ENCODE assay signal across 8 cellular contexts in the genomic region with DNA sequence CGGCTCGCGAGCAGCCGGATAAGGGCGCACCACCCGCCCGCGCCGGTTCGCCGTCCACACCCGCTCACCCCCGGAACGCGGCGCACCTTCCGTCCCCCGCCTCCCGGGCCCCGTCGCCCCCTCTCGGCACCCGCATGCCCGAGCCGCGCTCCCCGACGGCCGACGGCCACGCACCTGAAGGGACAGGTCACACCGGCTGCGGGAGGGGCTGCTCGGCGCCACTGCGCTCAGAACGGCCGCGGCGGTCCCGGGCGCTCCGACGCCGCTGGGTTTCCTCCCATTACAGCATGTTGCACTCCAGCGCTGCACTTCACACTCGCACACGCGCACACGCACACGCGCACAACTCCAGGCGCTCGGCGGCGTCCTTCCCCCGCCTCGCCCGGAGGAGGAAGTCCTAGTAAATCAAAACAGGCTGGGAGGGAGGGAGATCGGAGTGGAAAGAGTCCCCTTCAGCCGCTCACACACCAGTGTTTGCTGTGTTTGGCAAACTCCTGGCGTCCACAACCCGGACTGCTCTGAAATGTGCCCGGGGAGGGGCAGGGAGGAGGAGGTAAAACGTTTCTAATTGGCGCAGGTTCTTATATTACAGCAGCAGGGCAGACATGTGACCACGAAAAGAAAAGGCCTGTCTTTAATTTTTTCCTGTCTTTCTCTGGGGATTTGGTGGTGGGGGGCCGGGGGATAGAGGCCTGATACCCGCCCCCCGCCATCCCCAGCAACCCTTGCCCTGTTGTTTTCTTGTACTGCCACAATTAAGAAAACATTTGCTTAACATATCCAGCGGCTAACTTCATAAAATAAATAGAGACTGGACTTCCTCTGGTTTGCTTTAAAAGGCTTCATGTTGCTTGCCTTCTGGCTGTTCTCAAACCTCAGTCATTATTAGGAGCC.
DNase-seq lines count a peak whose midpoint lies in the region; ATAC-seq and TF ChIP-seq lines count a peak whose summit lies in the region.

No MANE protein-coding gene starts in this region.

- ATAC-seq in GM19372 (IDR thresholded peaks at IDR 0.05; ENCODE audit: low read depth, unreplicated experiment) = peak; percentile 35
- peak; percentile 53 for ATAC-seq in activated naive CD8-positive, alpha-beta T cell treated with anti-CD3 and anti-CD28 coated beads, Interleukin-2, amount 10 ng/mL, durations not matched to agents 7 days and 5 days (ENCODE audit: low read depth)
- peak; percentile 59 for ATAC-seq in omental fat pad (ENCODE audit: low FRiP score)

- H3K4me1 Mint-ChIP-seq in activated naive CD8-positive, alpha-beta T cell treated with anti-CD3 and anti-CD28 coated beads, Interleukin-2, amount 10 ng/mL, durations not matched to agents 7 days and 5 days = peaks cover 23% of the 10 kb centered on the region
- H3K4me1 Mint-ChIP-seq in glutamatergic neuron (ENCODE audit: low read depth, unreplicated experiment) (peaks cover 6% of the 10 kb centered on the region), type B pancreatic cell (ENCODE audit: unreplicated experiment) (peaks cover 42% of the 10 kb centered on the region)

- no peak for TF ChIP-seq CTCF in BJ (IDR thresholded peaks at IDR 0.05; ENCODE audit: insufficient read depth, low read depth, low read length)
- TF ChIP-seq CTCF in glutamatergic neuron (IDR thresholded peaks at IDR 0.05; ENCODE audit: partially characterized antibody, unreplicated experiment) = no peak
- TF ChIP-seq CTCF in omental fat pad (IDR thresholded peaks at IDR 0.05) = no peak
- TF ChIP-seq CTCF in type B pancreatic cell (conservative IDR thresholded peaks at IDR 0.05) = no peak

- no peak overlapping the region for H3K27ac ChIP-seq in SK-N-MC

- peak overlapping the region; percentile 73 for H3K27ac Mint-ChIP-seq in activated naive CD8-positive, alpha-beta T cell treated with anti-CD3 and anti-CD28 coated beads, Interleukin-2, amount 10 ng/mL, durations not matched to agents 7 days and 5 days
- H3K27ac Mint-ChIP-seq in glutamatergic neuron (ENCODE audit: unreplicated experiment) (no peak overlapping the region), type B pancreatic cell (peak overlapping the region; percentile 99)

- CTCF ChIA-PET in BJ (lab: Yijun Ruan, JAX) = no interaction called here

- no peak for TF ChIP-seq RAD21 in Ishikawa (IDR thresholded peaks at IDR 0.05; ENCODE audit: low read depth)

- H3K4me3 ChIP-seq in BJ (ENCODE audit: low read depth, low read length) (peak overlapping the region; percentile 87), SK-N-MC (peak overlapping the region; percentile 84)

- DNase-seq in BJ (ENCODE audit: low read depth) (no peak), SK-N-MC (ENCODE audit: low read depth, low spot score) (no peak), glutamatergic neuron (peak; percentile 35), omental fat pad (ENCODE audit: low spot score) (no peak), type B pancreatic cell (ENCODE audit: extremely low spot score, unreplicated experiment) (peak; percentile 83)
- peak; percentile 59 for DNase-seq in activated naive CD8-positive, alpha-beta T cell treated with anti-CD3 and anti-CD28 coated beads, Interleukin-2, amount 10 ng/mL, durations not matched to agents 7 days and 5 days

- peaks cover 1% of the 10 kb centered on the region for H3K36me3 Mint-ChIP-seq in activated naive CD8-positive, alpha-beta T cell treated with anti-CD3 and anti-CD28 coated beads, Interleukin-2, amount 10 ng/mL, durations not matched to agents 7 days and 5 days
- H3K36me3 Mint-ChIP-seq in glutamatergic neuron (ENCODE audit: unreplicated experiment) = no peaks in the 10 kb centered on the region
- no peaks in the 10 kb centered on the region for H3K36me3 Mint-ChIP-seq in type B pancreatic cell

- POLR2A ChIA-PET in BJ (lab: Charles Lee) = no interaction called here
- POLR2A ChIA-PET in activated naive CD8-positive, alpha-beta T cell treated with anti-CD3 and anti-CD28 coated beads, Interleukin-2, amount 10 ng/mL, durations not matched to agents 7 days and 5 days (lab: Charles Lee) = no interaction called here

- H3K36me3 ChIP-seq in BJ (ENCODE audit: control insufficient read depth, insufficient read depth, low read length) = no peaks in the 10 kb centered on the region
- H3K36me3 ChIP-seq in SK-N-MC (ENCODE audit: insufficient read depth, low read length) = no peaks in the 10 kb centered on the region

- 0 out of 2 replicates have a peak, but pooled peaks have one; percentile 11 for TF ChIP-seq EP300 in Ishikawa (IDR thresholded peaks at IDR 0.05; ENCODE audit: borderline replicate concordance)

- H3K9ac ChIP-seq in SK-N-MC (ENCODE audit: insufficient read length) = peak overlapping the region; percentile 26

- peak overlapping the region; percentile 90 for H3K4me3 Mint-ChIP-seq in activated naive CD8-positive, alpha-beta T cell treated with anti-CD3 and anti-CD28 coated beads, Interleukin-2, amount 10 ng/mL, durations not matched to agents 7 days and 5 days
- H3K4me3 Mint-ChIP-seq in glutamatergic neuron (ENCODE audit: unreplicated experiment) (peak overlapping the region; percentile 81), type B pancreatic cell (peak overlapping the region; percentile 94)

- H3K27me3 ChIP-seq in BJ (ENCODE audit: control insufficient read depth, insufficient read depth, low read length) = peaks cover 2% of the 10 kb centered on the region

- no peaks in the 10 kb centered on the region for H3K9me3 Mint-ChIP-seq in activated naive CD8-positive, alpha-beta T cell treated with anti-CD3 and anti-CD28 coated beads, Interleukin-2, amount 10 ng/mL, durations not matched to agents 7 days and 5 days
- peaks cover 7% of the 10 kb centered on the region for H3K9me3 Mint-ChIP-seq in glutamatergic neuron (ENCODE audit: unreplicated experiment)
- no peaks in the 10 kb centered on the region for H3K9me3 Mint-ChIP-seq in type B pancreatic cell

- H3K9me3 ChIP-seq in SK-N-MC (ENCODE audit: low read depth, low read length) = no peaks in the 10 kb centered on the region

- H3K27me3 Mint-ChIP-seq in activated naive CD8-positive, alpha-beta T cell treated with anti-CD3 and anti-CD28 coated beads, Interleukin-2, amount 10 ng/mL, durations not matched to agents 7 days and 5 days = peaks cover 26% of the 10 kb centered on the region
- peaks cover 6% of the 10 kb centered on the region for H3K27me3 Mint-ChIP-seq in glutamatergic neuron (ENCODE audit: unreplicated experiment)
- peaks cover 6% of the 10 kb centered on the region for H3K27me3 Mint-ChIP-seq in type B pancreatic cell

TF ChIP-seq in Ishikawa, 13 proteins besides CTCF, POLR2A, EP300 and RAD21:
- TF ChIP-seq TEAD4 (IDR thresholded peaks at IDR 0.05) = no peak
- TF ChIP-seq, protein P1, sequence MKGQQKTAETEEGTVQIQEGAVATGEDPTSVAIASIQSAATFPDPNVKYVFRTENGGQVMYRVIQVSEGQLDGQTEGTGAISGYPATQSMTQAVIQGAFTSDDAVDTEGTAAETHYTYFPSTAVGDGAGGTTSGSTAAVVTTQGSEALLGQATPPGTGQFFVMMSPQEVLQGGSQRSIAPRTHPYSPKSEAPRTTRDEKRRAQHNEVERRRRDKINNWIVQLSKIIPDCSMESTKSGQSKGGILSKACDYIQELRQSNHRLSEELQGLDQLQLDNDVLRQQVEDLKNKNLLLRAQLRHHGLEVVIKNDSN (IDR thresholded peaks at IDR 0.05) = peak; percentile 72
- no peak for TF ChIP-seq NFIC (IDR thresholded peaks at IDR 0.05)
- TF ChIP-seq FOXM1 (IDR thresholded peaks at IDR 0.05; ENCODE audit: borderline replicate concordance, low read depth) = no peak
- peak; percentile 57; the same call in 1 of the 2 replicates for TF ChIP-seq TAF1 (IDR thresholded peaks at IDR 0.05; ENCODE audit: low read depth)
- TF ChIP-seq, protein P2, sequence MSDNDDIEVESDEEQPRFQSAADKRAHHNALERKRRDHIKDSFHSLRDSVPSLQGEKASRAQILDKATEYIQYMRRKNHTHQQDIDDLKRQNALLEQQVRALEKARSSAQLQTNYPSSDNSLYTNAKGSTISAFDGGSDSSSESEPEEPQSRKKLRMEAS (IDR thresholded peaks at IDR 0.05) = peak; percentile 83
- no peak; the same call in 1 of the 2 replicates for TF ChIP-seq YY1 (IDR thresholded peaks at IDR 0.05; ENCODE audit: low read depth)
- TF ChIP-seq CREB1 (IDR thresholded peaks at IDR 0.05; ENCODE audit: low read depth) = no peak
- TF ChIP-seq TCF12 (IDR thresholded peaks at IDR 0.05; ENCODE audit: low read depth) = peak; percentile 48; the same call in 1 of the 2 replicates
- TF ChIP-seq, protein P3, sequence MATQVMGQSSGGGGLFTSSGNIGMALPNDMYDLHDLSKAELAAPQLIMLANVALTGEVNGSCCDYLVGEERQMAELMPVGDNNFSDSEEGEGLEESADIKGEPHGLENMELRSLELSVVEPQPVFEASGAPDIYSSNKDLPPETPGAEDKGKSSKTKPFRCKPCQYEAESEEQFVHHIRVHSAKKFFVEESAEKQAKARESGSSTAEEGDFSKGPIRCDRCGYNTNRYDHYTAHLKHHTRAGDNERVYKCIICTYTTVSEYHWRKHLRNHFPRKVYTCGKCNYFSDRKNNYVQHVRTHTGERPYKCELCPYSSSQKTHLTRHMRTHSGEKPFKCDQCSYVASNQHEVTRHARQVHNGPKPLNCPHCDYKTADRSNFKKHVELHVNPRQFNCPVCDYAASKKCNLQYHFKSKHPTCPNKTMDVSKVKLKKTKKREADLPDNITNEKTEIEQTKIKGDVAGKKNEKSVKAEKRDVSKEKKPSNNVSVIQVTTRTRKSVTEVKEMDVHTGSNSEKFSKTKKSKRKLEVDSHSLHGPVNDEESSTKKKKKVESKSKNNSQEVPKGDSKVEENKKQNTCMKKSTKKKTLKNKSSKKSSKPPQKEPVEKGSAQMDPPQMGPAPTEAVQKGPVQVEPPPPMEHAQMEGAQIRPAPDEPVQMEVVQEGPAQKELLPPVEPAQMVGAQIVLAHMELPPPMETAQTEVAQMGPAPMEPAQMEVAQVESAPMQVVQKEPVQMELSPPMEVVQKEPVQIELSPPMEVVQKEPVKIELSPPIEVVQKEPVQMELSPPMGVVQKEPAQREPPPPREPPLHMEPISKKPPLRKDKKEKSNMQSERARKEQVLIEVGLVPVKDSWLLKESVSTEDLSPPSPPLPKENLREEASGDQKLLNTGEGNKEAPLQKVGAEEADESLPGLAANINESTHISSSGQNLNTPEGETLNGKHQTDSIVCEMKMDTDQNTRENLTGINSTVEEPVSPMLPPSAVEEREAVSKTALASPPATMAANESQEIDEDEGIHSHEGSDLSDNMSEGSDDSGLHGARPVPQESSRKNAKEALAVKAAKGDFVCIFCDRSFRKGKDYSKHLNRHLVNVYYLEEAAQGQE (IDR thresholded peaks at IDR 0.05; ENCODE audit: low read depth) = no peak
- no peak for TF ChIP-seq EGR1 (IDR thresholded peaks at IDR 0.05)
- no peak for TF ChIP-seq CEBPB (IDR thresholded peaks at IDR 0.05)
TF ChIP-seq in Ishikawa: peak in this region for 4.

Comparison
In these comparisons a context has a peak if more than half of its experiments do, and no peak if none do; other contexts are left out.
1. DNase-seq: peak in activated naive CD8-positive, alpha-beta T cell treated with anti-CD3 and anti-CD28 coated beads, Interleukin-2, amount 10 ng/mL, durations not matched to agents 7 days and 5 days (single experiment), glutamatergic neuron (single experiment) and type B pancreatic cell (single experiment); none in BJ (single experiment), SK-N-MC (single experiment) and omental fat pad (single experiment).
2. Peak in every context shown above with its lines, with median percentiles within 50 percentile points of each other: ATAC-seq and H3K4me3 Mint-ChIP-seq.